10 cellular contexts compared by ENCODE assay signal in the genomic region with DNA sequence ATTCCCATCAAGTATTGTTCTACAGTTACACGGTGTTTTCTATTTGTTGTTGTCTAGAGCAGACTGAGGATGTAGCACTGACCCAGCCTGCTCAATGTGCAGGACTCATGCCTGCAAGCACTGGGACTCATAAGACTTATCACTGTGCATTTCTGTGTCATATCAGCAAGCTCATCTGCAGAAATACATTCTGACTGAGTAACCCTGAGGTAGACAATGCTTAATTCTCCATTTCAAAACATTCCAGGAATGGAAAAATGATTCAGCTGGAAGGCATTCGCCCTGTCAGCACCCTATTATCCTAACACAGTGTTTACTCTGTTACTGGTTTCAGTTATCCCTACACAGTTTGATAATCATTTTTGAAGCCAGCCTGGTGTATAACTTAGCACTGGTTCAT.
A peak's percentile ranks its signal among the peaks of the same experiment; 100 is the strongest.
DNase-seq lines count a peak whose midpoint lies in the region; TF ChIP-seq lines count a peak whose summit lies in the region.
"Had no signal": no experiment of that assay in that cellular context is flagged by ENCODE, and none has a peak within 500 bp of the region (broad histone marks: within the 10 kb centered on the region; RNA-seq: fewer than 3 reads in every experiment).

No MANE protein-coding gene starts in this region.

- no peak overlapping the region for H3K27ac Mint-ChIP-seq in MCF 10A (ENCODE audit: low read depth, unreplicated experiment)
- H3K27ac Mint-ChIP-seq in activated CD4-positive, alpha-beta T cell treated with anti-CD3 and anti-CD28 coated beads, Interleukin-2, amount 10 ng/mL, durations not matched to agents 7 days and 5 days: no peak overlapping the region
- H3K27ac Mint-ChIP-seq in CD8-positive, alpha-beta memory T cell: no peak overlapping the region
- H3K27ac Mint-ChIP-seq: B cell had no signal

- POLR2A ChIA-PET in MCF 10A (lab: Yijun Ruan, JAX): interaction anchor here (0.7 to 1.5 kb wide), 2 partner anchors 15 to 49 kb away, joined by 3 read pairs; no protein-coding TSS in a partner anchor
- POLR2A ChIA-PET in activated CD4-positive, alpha-beta T cell treated with anti-CD3 and anti-CD28 coated beads, Interleukin-2, amount 10 ng/mL, durations not matched to agents 7 days and 5 days (lab: Charles Lee): no interaction called here
- POLR2A ChIA-PET in CD8-positive, alpha-beta memory T cell (lab: Charles Lee): no interaction called here

- no peak for TF ChIP-seq CTCF in MCF 10A (IDR thresholded peaks at IDR 0.05; ENCODE audit: unreplicated experiment)
- no peak for TF ChIP-seq CTCF in breast epithelium (IDR thresholded peaks at IDR 0.05)
- no peak for TF ChIP-seq CTCF in coronary artery (IDR thresholded peaks at IDR 0.05)

- CTCF ChIA-PET in MCF 10A (lab: Yijun Ruan, JAX): interaction anchor here (0.5 to 1.0 kb wide), 3 partner anchors 16 to 642 kb away, joined by 3 to 4 read pairs (median 3); no protein-coding TSS in a partner anchor
- CTCF ChIA-PET in activated CD4-positive, alpha-beta T cell treated with anti-CD3 and anti-CD28 coated beads, Interleukin-2, amount 10 ng/mL, durations not matched to agents 7 days and 5 days (lab: Charles Lee): no interaction called here
- CTCF ChIA-PET in CD8-positive, alpha-beta memory T cell (lab: Charles Lee): no interaction called here

- no peaks in the 10 kb centered on the region for H3K4me1 ChIP-seq in breast epithelium
- H3K4me1 ChIP-seq in CD8-positive, alpha-beta memory T cell (ENCODE audit: insufficient read depth, low read length): no peaks in the 10 kb centered on the region

- H3K27ac ChIP-seq in breast epithelium (no peak overlapping the region), coronary artery (no peak overlapping the region)
- no peak overlapping the region for H3K27ac ChIP-seq in CD8-positive, alpha-beta memory T cell (ENCODE audit: low read depth, low read length)

- no peaks in the 10 kb centered on the region for H3K27me3 Mint-ChIP-seq in MCF 10A (ENCODE audit: insufficient read depth, unreplicated experiment)
- H3K27me3 Mint-ChIP-seq in activated CD4-positive, alpha-beta T cell treated with anti-CD3 and anti-CD28 coated beads, Interleukin-2, amount 10 ng/mL, durations not matched to agents 7 days and 5 days: no peaks in the 10 kb centered on the region
- H3K27me3 Mint-ChIP-seq in CD8-positive, alpha-beta memory T cell: no peaks in the 10 kb centered on the region
- H3K27me3 Mint-ChIP-seq: B cell had no signal

- H3K4me1 Mint-ChIP-seq in MCF 10A (ENCODE audit: insufficient read depth, unreplicated experiment): peaks cover 6% of the 10 kb centered on the region
- no peaks in the 10 kb centered on the region for H3K4me1 Mint-ChIP-seq in activated CD4-positive, alpha-beta T cell treated with anti-CD3 and anti-CD28 coated beads, Interleukin-2, amount 10 ng/mL, durations not matched to agents 7 days and 5 days
- no peaks in the 10 kb centered on the region for H3K4me1 Mint-ChIP-seq in CD8-positive, alpha-beta memory T cell
- H3K4me1 Mint-ChIP-seq: B cell had no signal

- no peaks in the 10 kb centered on the region for H3K36me3 Mint-ChIP-seq in MCF 10A (ENCODE audit: insufficient read depth, unreplicated experiment)
- no peaks in the 10 kb centered on the region for H3K36me3 Mint-ChIP-seq in activated CD4-positive, alpha-beta T cell treated with anti-CD3 and anti-CD28 coated beads, Interleukin-2, amount 10 ng/mL, durations not matched to agents 7 days and 5 days (ENCODE audit: low read depth)
- no peaks in the 10 kb centered on the region for H3K36me3 Mint-ChIP-seq in CD8-positive, alpha-beta memory T cell

- intact Hi-C loops in MCF 10A (cut with micrococcal nuclease) (no loop called here), breast epithelium (cut with DNase I; ENCODE audit: low total_unique reads) (no loop called here), head of caudate nucleus (cut with DNase I) (no loop called here)

- TF ChIP-seq POLR2A in breast epithelium (IDR thresholded peaks at IDR 0.05): no peak

- no peaks in the 10 kb centered on the region for H3K27me3 ChIP-seq in breast epithelium
- no peaks in the 10 kb centered on the region for H3K27me3 ChIP-seq in CD8-positive, alpha-beta memory T cell (ENCODE audit: insufficient read depth, low read length, poor library complexity, severe bottlenecking)

- DNase-seq in MCF 10A (ENCODE audit: unreplicated experiment) (peak; percentile 79), breast epithelium (ENCODE audit: low spot score in 2 of 2) (no peak), SW 1271 (lab: John Stamatoyannopoulos, UW) (peak; percentile 82 to 95), glomerular endothelial cell (ENCODE audit: extremely low read depth, low read depth, low spot score) (peak; percentile 97), coronary artery (ENCODE audit: low spot score) (no peak), head of caudate nucleus (no peak)
- no peak for DNase-seq in activated CD4-positive, alpha-beta T cell treated with anti-CD3 and anti-CD28 coated beads, Interleukin-2, amount 10 ng/mL, durations not matched to agents 7 days and 5 days
- no peak for DNase-seq in CD8-positive, alpha-beta memory T cell
- DNase-seq: NCI-H1436 had no signal

- BruUV-seq in MCF 10A (replicated peaks; lab: Mats Ljungman, UMichigan): no TSS peak

- H3K4me3 ChIP-seq in breast epithelium: no peak overlapping the region
- H3K4me3 ChIP-seq in coronary artery: no peak overlapping the region
- no peak overlapping the region for H3K4me3 ChIP-seq in CD8-positive, alpha-beta memory T cell (ENCODE audit: low read length)

- H3K9me3 ChIP-seq in breast epithelium: no peaks in the 10 kb centered on the region
- no peaks in the 10 kb centered on the region for H3K9me3 ChIP-seq in CD8-positive, alpha-beta memory T cell (ENCODE audit: low read length)

- no peaks in the 10 kb centered on the region for H3K9me3 Mint-ChIP-seq in MCF 10A (ENCODE audit: unreplicated experiment)
- peaks cover 2% of the 10 kb centered on the region for H3K9me3 Mint-ChIP-seq in activated CD4-positive, alpha-beta T cell treated with anti-CD3 and anti-CD28 coated beads, Interleukin-2, amount 10 ng/mL, durations not matched to agents 7 days and 5 days
- peaks cover 2 to 27% (median 9%) of the 10 kb centered on the region in 5 donors for H3K9me3 Mint-ChIP-seq in CD8-positive, alpha-beta memory T cell

- no peak overlapping the region for H3K4me3 Mint-ChIP-seq in MCF 10A (ENCODE audit: unreplicated experiment)
- H3K4me3 Mint-ChIP-seq in activated CD4-positive, alpha-beta T cell treated with anti-CD3 and anti-CD28 coated beads, Interleukin-2, amount 10 ng/mL, durations not matched to agents 7 days and 5 days: no peak overlapping the region
- no peak overlapping the region for H3K4me3 Mint-ChIP-seq in CD8-positive, alpha-beta memory T cell
- H3K4me3 Mint-ChIP-seq: B cell had no signal

- H3K36me3 ChIP-seq in breast epithelium: no peaks in the 10 kb centered on the region
- no peaks in the 10 kb centered on the region for H3K36me3 ChIP-seq in CD8-positive, alpha-beta memory T cell (ENCODE audit: insufficient read depth, low read length)

Comparison
In these comparisons a context has a peak if more than half of its experiments do, and no peak if none do; other contexts are left out.
1. DNase-seq: peak in MCF 10A (single experiment), SW 1271 (2 of 2) and glomerular endothelial cell (single experiment); none in breast epithelium (0 of 2), activated CD4-positive, alpha-beta T cell treated with anti-CD3 and anti-CD28 coated beads, Interleukin-2, amount 10 ng/mL, durations not matched to agents 7 days and 5 days (single experiment), coronary artery (single experiment), CD8-positive, alpha-beta memory T cell (0 of 5) and head of caudate nucleus (0 of 42).